34 cellular contexts compared by ENCODE assay signal in the genomic region with DNA sequence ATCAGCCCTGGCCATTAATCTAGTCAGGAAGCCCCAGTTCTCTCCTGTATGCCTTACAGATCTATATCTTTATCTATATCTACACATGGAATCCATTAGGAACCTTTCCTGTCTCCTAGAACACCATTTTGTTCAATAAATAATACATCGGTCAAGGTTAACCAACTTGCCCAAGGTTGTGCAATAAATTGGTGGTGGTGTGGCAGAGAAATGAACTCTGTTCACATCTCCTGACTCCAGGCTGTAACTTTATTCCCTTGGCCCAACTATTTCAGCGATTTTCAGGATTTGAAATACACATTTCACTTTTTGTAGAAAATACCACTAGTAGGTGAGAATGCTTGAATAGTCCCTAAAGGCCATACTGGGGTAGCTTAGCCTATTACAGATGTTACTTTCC.
DNase-seq lines count a peak whose midpoint lies in the region; ATAC-seq, FAIRE-seq and TF ChIP-seq lines count a peak whose summit lies in the region.
"Had no signal": no experiment of that assay in that cellular context is flagged by ENCODE, and none has a peak within 500 bp of the region (broad histone marks: within the 10 kb centered on the region; RNA-seq: fewer than 3 reads in every experiment).

No MANE protein-coding gene starts in this region.

- TF ChIP-seq POLR2A in IMR-90 (IDR thresholded peaks at IDR 0.05; ENCODE audit: low read depth, low read length) (no peak), HepG2 (IDR thresholded peaks at IDR 0.05; ENCODE audit: insufficient read depth in 1 of 2, low read depth in 2 of 2, low read length in 2 of 2) (no peak), thyroid gland (IDR thresholded peaks at IDR 0.05) (no peak)

- H4K8ac ChIP-seq in IMR-90 (ENCODE audit: low read depth in 2 of 2, low read length in 2 of 2) (no peak overlapping the region), H9 (replicated peaks; ENCODE audit: insufficient read length, low read depth, low read length) (no peak overlapping the region)

- H3K4me3 ChIP-seq in IMR-90 (ENCODE audit: insufficient read depth, low read depth, low read length) (no peak overlapping the region), HepG2 (replicated peaks in 1 of 3; ENCODE audit: insufficient read depth in 1 of 3, low read depth in 2 of 3, low read length in 3 of 3) (no peak overlapping the region), osteoblast (ENCODE audit: insufficient read depth, low read length) (no peak overlapping the region), thyroid gland (replicated peaks in 1 of 3) (no peak overlapping the region)
- H3K4me3 ChIP-seq: A549; BLaER1; BLaER1 treated with 17β-estradiol and CSF1 and Interleukin-3, amounts not matched to agents 10 nM and 100 nM had no signal

- H3K9me3 ChIP-seq in IMR-90 (ENCODE audit: control insufficient read depth, insufficient read depth, low read length) (no peaks in the 10 kb centered on the region), HepG2 (ENCODE audit: low read length) (no peaks in the 10 kb centered on the region), osteoblast (ENCODE audit: low read depth, low read length) (no peaks in the 10 kb centered on the region), thyroid gland (no peaks in the 10 kb centered on the region), H9 (ENCODE audit: control insufficient read depth, low read depth, low read length) (no peaks in the 10 kb centered on the region)
- H3K9me3 ChIP-seq: A549; BE2C; BLaER1; BLaER1 treated with 17β-estradiol and CSF1 and Interleukin-3, amounts not matched to agents 10 nM and 100 nM; Caco-2 had no signal

- no peaks in the 10 kb centered on the region for H3K36me3 ChIP-seq in IMR-90 (ENCODE audit: control insufficient read depth, insufficient read depth, low read length)
- no peaks in the 10 kb centered on the region for H3K36me3 ChIP-seq in HepG2 (replicated peaks in 1 of 2; ENCODE audit: control insufficient read depth in 1 of 2, insufficient read depth in 2 of 2, low read length in 2 of 2)
- H3K36me3 ChIP-seq in osteoblast (ENCODE audit: insufficient read depth, low read length) = no peaks in the 10 kb centered on the region
- H3K36me3 ChIP-seq in thyroid gland = no peaks in the 10 kb centered on the region
- H3K36me3 ChIP-seq: BE2C; BLaER1; BLaER1 treated with 17β-estradiol and CSF1 and Interleukin-3, amounts not matched to agents 10 nM and 100 nM had no signal

- H3K27ac ChIP-seq in IMR-90 (ENCODE audit: insufficient read depth, low read length) = no peak overlapping the region
- H3K27ac ChIP-seq in HepG2 (ENCODE audit: extremely low read length, insufficient read depth, low read length) = no peak overlapping the region
- H3K27ac ChIP-seq in osteoblast (ENCODE audit: low read depth, low read length) = no peak overlapping the region
- no peak overlapping the region for H3K27ac ChIP-seq in thyroid gland
- no peak overlapping the region for H3K27ac ChIP-seq in H9 (ENCODE audit: insufficient read length, low read depth, low read length)
- H3K27ac ChIP-seq: 22Rv1; A549; BLaER1; BLaER1 treated with 17β-estradiol and CSF1 and Interleukin-3, amounts not matched to agents 10 nM and 100 nM; C4-2B had no signal

- no peak overlapping the region for H3K56ac ChIP-seq in IMR-90 (ENCODE audit: extremely low read depth, insufficient read depth, low read length)
- no peak overlapping the region for H3K56ac ChIP-seq in H9 (ENCODE audit: insufficient read length, low read depth, low read length)

- H3K4me2 ChIP-seq in IMR-90 (ENCODE audit: low read depth, low read length) (no peak overlapping the region), HepG2 (ENCODE audit: low read depth, low read length) (no peak overlapping the region), osteoblast (ENCODE audit: insufficient read depth, low read length) (no peak overlapping the region), H9 (ENCODE audit: insufficient read depth, insufficient read length, low read length) (no peak overlapping the region)
- H3K4me2 ChIP-seq: A549; BLaER1; BLaER1 treated with 17β-estradiol and CSF1 and Interleukin-3, amounts not matched to agents 10 nM and 100 nM had no signal

- H3K9me3 Mint-ChIP-seq in H9 = no peaks in the 10 kb centered on the region

- no peak overlapping the region for H3K27ac Mint-ChIP-seq in H9
- H3K27ac Mint-ChIP-seq: B cell; CD14-positive monocyte; CD4-positive, alpha-beta memory T cell; CD4-positive, alpha-beta T cell; CD4-positive, CD25-positive, alpha-beta regulatory T cell; CD8-positive, alpha-beta memory T cell; CD8-positive, alpha-beta T cell had no signal

- no peak for TF ChIP-seq RAD21 in IMR-90 (IDR thresholded peaks at IDR 0.05; ENCODE audit: low read length)
- TF ChIP-seq RAD21 in HepG2 (CRISPR knock-in tag; IDR thresholded peaks at IDR 0.05) = no peak

- TF ChIP-seq CTCF in IMR-90 (conservative IDR thresholded peaks at IDR 0.05; ENCODE audit: low read depth, low read length) (no peak), HepG2 (CRISPR knock-in tag; IDR thresholded peaks at IDR 0.05) (no peak), osteoblast (IDR thresholded peaks at IDR 0.05; ENCODE audit: extremely low read depth, low read depth, low read length) (no peak), thyroid gland (IDR thresholded peaks at IDR 0.05) (no peak), H9 (conservative IDR thresholded peaks at IDR 0.05) (no peak)

- no peaks in the 10 kb centered on the region for H3K79me2 ChIP-seq in HepG2 (ENCODE audit: insufficient read depth, low read length)
- no peaks in the 10 kb centered on the region for H3K79me2 ChIP-seq in osteoblast (ENCODE audit: insufficient read depth, low read length)
- no peaks in the 10 kb centered on the region for H3K79me2 ChIP-seq in H9 (ENCODE audit: insufficient read depth, low read length)

- H3K4me1 ChIP-seq in IMR-90 (ENCODE audit: control insufficient read depth, insufficient read depth, low read length) = peaks cover 5% of the 10 kb centered on the region; the same call in 1 of the 2 replicates
- no peaks in the 10 kb centered on the region for H3K4me1 ChIP-seq in HepG2 (ENCODE audit: insufficient read depth, low read length)
- H3K4me1 ChIP-seq in osteoblast (ENCODE audit: insufficient read depth, low read length) = peaks cover 5% of the 10 kb centered on the region
- H3K4me1 ChIP-seq in thyroid gland = no peaks in the 10 kb centered on the region
- H3K4me1 ChIP-seq in H9 (ENCODE audit: insufficient read depth, low read length) = no peaks in the 10 kb centered on the region
- H3K4me1 ChIP-seq: A549; BLaER1; BLaER1 treated with 17β-estradiol and CSF1 and Interleukin-3, amounts not matched to agents 10 nM and 100 nM; Caco-2 had no signal

- CTCF ChIA-PET in IMR-90 (lab: Yijun Ruan, JAX) (no interaction called here), HepG2 (lab: Yijun Ruan, JAX; ENCODE audit: low intra/inter-chr PET ratio, low total read pairs) (no interaction called here)

- POLR2A ChIA-PET in IMR-90 (lab: Charles Lee; ENCODE audit: unreplicated experiment) (no interaction called here), HepG2 (lab: Yijun Ruan, JAX) (no interaction called here)

- no peaks in the 10 kb centered on the region for H3K9me1 ChIP-seq in IMR-90 (ENCODE audit: insufficient read depth, low read length)

- dilution Hi-C loops in IMR-90 (cut with HindIII; ENCODE audit: low sequenced_read_pairs, unreplicated experiment) = no loop called here

- H2BK120ac ChIP-seq in IMR-90 (ENCODE audit: low read depth, low read length) (no peak overlapping the region), H9 (ENCODE audit: low read depth, low read length, poor library complexity, severe bottlenecking) (no peak overlapping the region)

- no peaks in the 10 kb centered on the region for H3K79me1 ChIP-seq in IMR-90 (ENCODE audit: low read depth in 1 of 2, low read length in 2 of 2)
- no peaks in the 10 kb centered on the region for H3K79me1 ChIP-seq in H9 (ENCODE audit: insufficient read depth, low read depth, low read length, poor library complexity, severe bottlenecking)

- H3K14ac ChIP-seq in IMR-90 (replicated peaks; ENCODE audit: low read depth, low read length) (no peak overlapping the region), H9 (ENCODE audit: insufficient read depth, low read length) (no peak overlapping the region)

- WGBS in IMR-90 (ENCODE audit: extremely low coverage in 2 of 2, insufficient read length in 1 of 2), 2 experiments = no CpG with 5 or more reads among the region's 2 CpGs
- 20% methylated on average over 2 of the region's 2 CpGs for WGBS in HepG2 (ENCODE audit: low lambda C conversion rate)
- WGBS in thyroid gland, 2 donors = 96 to 99% methylated on average over 2 of the region's 2 CpGs
- WGBS in H9 (ENCODE audit: extremely low coverage, insufficient read length, low lambda C conversion rate) = no CpG with 5 or more reads among the region's 2 CpGs

- no peak for FAIRE-seq in HepG2 (lab: Jason Lieb, UNC)
- FAIRE-seq: A204.1, A549, D721Med had no signal

- peaks cover 2 to 4% of the 10 kb centered on the region in 2 experiments; a peak in 3 of 4 replicates for H3K4me1 Mint-ChIP-seq in H9
- H3K4me1 Mint-ChIP-seq: B cell; CD14-positive monocyte; CD4-positive, alpha-beta memory T cell; CD4-positive, CD25-positive, alpha-beta regulatory T cell; CD8-positive, alpha-beta memory T cell had no signal

- H2AK5ac ChIP-seq in IMR-90 (ENCODE audit: low read depth, low read length) (no peak overlapping the region), H9 (ENCODE audit: insufficient read length, low read length) (no peak overlapping the region)

- no peak for TF ChIP-seq EP300 in HepG2 (IDR thresholded peaks at IDR 0.05; ENCODE audit: low read depth in 2 of 2, low read length in 2 of 2)
- no peak for TF ChIP-seq EP300 in HepG2 (CRISPR knock-in tag; IDR thresholded peaks at IDR 0.05; ENCODE audit: borderline replicate concordance)

- no peak overlapping the region for H4K5ac ChIP-seq in IMR-90 (ENCODE audit: low read depth, low read length)
- no peak overlapping the region for H4K5ac ChIP-seq in H9 (ENCODE audit: insufficient read length, low read depth, low read length)

- no peak overlapping the region for H2BK12ac ChIP-seq in H9 (ENCODE audit: insufficient read length, low read depth, low read length)

- intact Hi-C loops in IMR-90 (cut with micrococcal nuclease) = no loop called here
- intact Hi-C loops in HepG2 (cut with micrococcal nuclease; ENCODE audit: unreplicated experiment) = no loop called here
- intact Hi-C loops in thyroid gland (cut with DNase I) = no loop called here

- H3K23ac ChIP-seq in IMR-90 (ENCODE audit: low read depth, low read length) = no peak overlapping the region
- H3K23ac ChIP-seq in H9 (ENCODE audit: insufficient read length, low read depth, low read length) = no peak overlapping the region

- H4K20me1 ChIP-seq in IMR-90 (ENCODE audit: insufficient read depth, low read length) (no peaks in the 10 kb centered on the region), HepG2 (ENCODE audit: insufficient read depth, low read length) (no peaks in the 10 kb centered on the region), osteoblast (ENCODE audit: insufficient read depth, low read length) (no peaks in the 10 kb centered on the region), H9 (ENCODE audit: control insufficient read depth, insufficient read depth, insufficient read length) (no peaks in the 10 kb centered on the region)
- H4K20me1 ChIP-seq: BLaER1; BLaER1 treated with 17β-estradiol and CSF1 and Interleukin-3, amounts not matched to agents 10 nM and 100 nM had no signal

- H4K91ac ChIP-seq in IMR-90 (ENCODE audit: insufficient read depth, low read depth, low read length) (no peak overlapping the region), H9 (ENCODE audit: insufficient read length, low read depth, low read length) (no peak overlapping the region)

- H3T11ph ChIP-seq in H9 (ENCODE audit: low read length) = no peak overlapping the region

- BruUV-seq in IMR-90 (replicated peaks; lab: Mats Ljungman, UMichigan) (no TSS peak), HepG2 (replicated peaks; lab: Mats Ljungman, UMichigan) (no TSS peak)

- H3K27me3 ChIP-seq in IMR-90 (ENCODE audit: control insufficient read depth, insufficient read depth, low read length) = no peaks in the 10 kb centered on the region
- H3K27me3 ChIP-seq in HepG2 (ENCODE audit: control insufficient read depth in 1 of 2, insufficient read depth in 2 of 2, low read length in 2 of 2) = no peaks in the 10 kb centered on the region
- H3K27me3 ChIP-seq in osteoblast (ENCODE audit: insufficient read depth, low read length) = no peaks in the 10 kb centered on the region
- H3K27me3 ChIP-seq in thyroid gland = no peaks in the 10 kb centered on the region
- no peaks in the 10 kb centered on the region for H3K27me3 ChIP-seq in H9 (ENCODE audit: insufficient read depth, low read length)
- H3K27me3 ChIP-seq: BE2C; BLaER1; BLaER1 treated with 17β-estradiol and CSF1 and Interleukin-3, amounts not matched to agents 10 nM and 100 nM had no signal

- no peaks in the 10 kb centered on the region for H3K23me2 ChIP-seq in H9 (ENCODE audit: insufficient read length, low read depth, low read length, poor library complexity, severe bottlenecking)

- H3K27me3 Mint-ChIP-seq in H9 (ENCODE audit: low read depth) = no peaks in the 10 kb centered on the region
- H3K27me3 Mint-ChIP-seq: B cell; CD4-positive, alpha-beta memory T cell; CD4-positive, alpha-beta T cell; CD4-positive, CD25-positive, alpha-beta regulatory T cell; CD8-positive, alpha-beta memory T cell had no signal

- in situ Hi-C loops in IMR-90 (cut with MboI; ENCODE audit: low sequenced_read_pairs) (no loop called here), HepG2 (cut with HindIII; ENCODE audit: extremely low pct_ligation_motif_present, low pct_unique_long_range_greater_than_20kb) (no loop called here)

- H2BK5ac ChIP-seq in IMR-90 (ENCODE audit: low read depth, low read length, poor library complexity, severe bottlenecking) (no peak overlapping the region), H9 (ENCODE audit: insufficient read length, low read length) (no peak overlapping the region)

- H2BK20ac ChIP-seq in IMR-90 (ENCODE audit: low read depth, low read length) (no peak overlapping the region), H9 (ENCODE audit: low read depth, low read length, poor library complexity, severe bottlenecking) (no peak overlapping the region)

- no peak overlapping the region for H3K9ac ChIP-seq in IMR-90 (ENCODE audit: low read depth, low read length)
- H3K9ac ChIP-seq in HepG2 (ENCODE audit: insufficient read depth, low read depth, low read length) = no peak overlapping the region
- no peak overlapping the region for H3K9ac ChIP-seq in H9 (ENCODE audit: extremely low read depth, insufficient read length, low read length)
- H3K9ac ChIP-seq: BLaER1; BLaER1 treated with 17β-estradiol and CSF1 and Interleukin-3, amounts not matched to agents 10 nM and 100 nM had no signal

- ATAC-seq in IMR-90 (ENCODE audit: low read depth) (no peak), HepG2 (no peak)
- ATAC-seq: A549; CD8-positive, alpha-beta T cell had no signal

- H3K4ac ChIP-seq in IMR-90 (ENCODE audit: low read depth, low read length) = no peak overlapping the region
- H3K4ac ChIP-seq in H9 (ENCODE audit: low read depth, low read length) = no peak overlapping the region

- DNase-seq in IMR-90 (no peak), HepG2 (ENCODE audit: low spot score) (no peak), osteoblast (ENCODE audit: insufficient read length, low spot score, missing footprints) (peak; percentile 68), thyroid gland (no peak), H9 (no peak), amygdala (lab: John Stamatoyannopoulos, UW) (no peak)
- DNase-seq: 8988T; ACHN; AML-193; BE2C; C1 segment of cervical spinal cord; Caco-2; Calu3; CD4-positive, alpha-beta memory T cell; CD4-positive, alpha-beta T cell; CD4-positive, CD25-positive, alpha-beta regulatory T cell; CD8-positive, alpha-beta memory T cell; CD8-positive, alpha-beta T cell; COR-L47; DMS153; DMS53; DMS79; DMS79 treated with DMSO at 0.1 percent for 48 hours; DND-41; EL had no signal

- no peak overlapping the region for H2AFZ ChIP-seq in IMR-90 (replicated peaks; ENCODE audit: low read length, poor library complexity)
- H2AFZ ChIP-seq in HepG2 (ENCODE audit: low read length) = no peak overlapping the region
- H2AFZ ChIP-seq in osteoblast (ENCODE audit: low read length) = no peak overlapping the region
- no peak overlapping the region for H2AFZ ChIP-seq in H9 (ENCODE audit: low read length)

- H3K4me3 Mint-ChIP-seq in H9 = no peak overlapping the region
- H3K4me3 Mint-ChIP-seq: B cell; CD14-positive monocyte; CD4-positive, alpha-beta memory T cell; CD4-positive, alpha-beta T cell; CD4-positive, CD25-positive, alpha-beta regulatory T cell; CD8-positive, alpha-beta memory T cell; CD8-positive, alpha-beta T cell had no signal

- H3K18ac ChIP-seq in IMR-90 (ENCODE audit: low read depth, low read length) = no peak overlapping the region
- no peak overlapping the region for H3K18ac ChIP-seq in H9 (ENCODE audit: insufficient read length, low read depth, low read length)

- H2AK9ac ChIP-seq in IMR-90 (replicated peaks; ENCODE audit: low read depth, low read length, poor library complexity) = no peak overlapping the region

- H3K36me3 Mint-ChIP-seq in H9 (ENCODE audit: insufficient read depth in 1 of 3, low read depth in 3 of 3) = no peaks in the 10 kb centered on the region
- H3K36me3 Mint-ChIP-seq: CD14-positive monocyte; CD4-positive, alpha-beta memory T cell; CD4-positive, CD25-positive, alpha-beta regulatory T cell; CD8-positive, alpha-beta T cell had no signal

- H2BK15ac ChIP-seq in IMR-90 (ENCODE audit: low read depth, low read length) = no peak overlapping the region
- H2BK15ac ChIP-seq in H9 (ENCODE audit: low read depth, low read length) = no peak overlapping the region
